2 cellular contexts compared by ENCODE assay signal in the genomic region with DNA sequence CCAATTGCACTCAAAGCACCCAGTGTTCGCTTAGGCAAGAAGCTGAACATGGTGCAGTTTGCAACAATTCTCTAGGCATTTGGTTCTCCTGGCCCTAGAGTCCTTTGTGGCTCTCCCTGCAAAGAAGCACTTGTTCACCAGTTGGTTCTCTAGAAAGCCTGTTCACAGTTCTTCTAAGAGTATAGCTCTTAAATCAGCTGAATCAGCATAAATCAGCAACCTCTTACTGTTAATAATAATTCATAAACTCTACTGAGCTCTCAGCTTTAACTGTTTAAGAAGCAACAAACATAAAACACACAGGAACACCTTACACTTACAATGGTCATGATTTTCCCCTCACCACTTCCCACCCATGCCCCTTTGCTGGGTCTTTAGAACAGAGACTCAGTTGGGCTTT.
A peak's percentile ranks its signal among the peaks of the same experiment; 100 is the strongest.
TF ChIP-seq lines count a peak whose summit lies in the region.

No MANE protein-coding gene starts in this region.

TF ChIP-seq in HCT116, 20 proteins besides CTCF, POLR2A, EP300 and RAD21:
- TF ChIP-seq ZFX (IDR thresholded peaks at IDR 0.05) (no peak), CBX3 (IDR thresholded peaks at IDR 0.05; ENCODE audit: low read depth) (no peak), JUND (IDR thresholded peaks at IDR 0.05) (no peak), ZNF274 (IDR thresholded peaks at IDR 0.05; ENCODE audit: low read depth, low read length) (no peak), EZH2 (IDR thresholded peaks at IDR 0.05) (no peak), EGR1 (IDR thresholded peaks at IDR 0.05; ENCODE audit: low read depth) (no peak), SRF (IDR thresholded peaks at IDR 0.05; ENCODE audit: low read depth) (no peak), YY1 (IDR thresholded peaks at IDR 0.05; ENCODE audit: extremely low read depth, insufficient replicate concordance, low read depth, low read length) (no peak), POLR2AphosphoS5 (IDR thresholded peaks at IDR 0.05; ENCODE audit: low read depth, low read length) (no peak), SIN3A (IDR thresholded peaks at IDR 0.05; ENCODE audit: low read depth) (no peak), FOSL1 (IDR thresholded peaks at IDR 0.05; ENCODE audit: low read depth) (no peak), SP1 (IDR thresholded peaks at IDR 0.05; ENCODE audit: low read depth) (no peak), CEBPB (IDR thresholded peaks at IDR 0.05; ENCODE audit: low read depth) (no peak), ELF1 (IDR thresholded peaks at IDR 0.05; ENCODE audit: borderline replicate concordance, low read depth) (no peak), EZH2phosphoT487 (IDR thresholded peaks at IDR 0.05; ENCODE audit: borderline replicate concordance) (no peak)
- TF ChIP-seq, protein P1, sequence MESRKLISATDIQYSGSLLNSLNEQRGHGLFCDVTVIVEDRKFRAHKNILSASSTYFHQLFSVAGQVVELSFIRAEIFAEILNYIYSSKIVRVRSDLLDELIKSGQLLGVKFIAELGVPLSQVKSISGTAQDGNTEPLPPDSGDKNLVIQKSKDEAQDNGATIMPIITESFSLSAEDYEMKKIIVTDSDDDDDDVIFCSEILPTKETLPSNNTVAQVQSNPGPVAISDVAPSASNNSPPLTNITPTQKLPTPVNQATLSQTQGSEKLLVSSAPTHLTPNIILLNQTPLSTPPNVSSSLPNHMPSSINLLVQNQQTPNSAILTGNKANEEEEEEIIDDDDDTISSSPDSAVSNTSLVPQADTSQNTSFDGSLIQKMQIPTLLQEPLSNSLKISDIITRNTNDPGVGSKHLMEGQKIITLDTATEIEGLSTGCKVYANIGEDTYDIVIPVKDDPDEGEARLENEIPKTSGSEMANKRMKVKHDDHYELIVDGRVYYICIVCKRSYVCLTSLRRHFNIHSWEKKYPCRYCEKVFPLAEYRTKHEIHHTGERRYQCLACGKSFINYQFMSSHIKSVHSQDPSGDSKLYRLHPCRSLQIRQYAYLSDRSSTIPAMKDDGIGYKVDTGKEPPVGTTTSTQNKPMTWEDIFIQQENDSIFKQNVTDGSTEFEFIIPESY (IDR thresholded peaks at IDR 0.05; ENCODE audit: extremely low read depth, insufficient replicate concordance, low read length) = no peak
- TF ChIP-seq, protein P2, sequence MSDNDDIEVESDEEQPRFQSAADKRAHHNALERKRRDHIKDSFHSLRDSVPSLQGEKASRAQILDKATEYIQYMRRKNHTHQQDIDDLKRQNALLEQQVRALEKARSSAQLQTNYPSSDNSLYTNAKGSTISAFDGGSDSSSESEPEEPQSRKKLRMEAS (IDR thresholded peaks at IDR 0.05) = no peak
- TF ChIP-seq, protein P3, sequence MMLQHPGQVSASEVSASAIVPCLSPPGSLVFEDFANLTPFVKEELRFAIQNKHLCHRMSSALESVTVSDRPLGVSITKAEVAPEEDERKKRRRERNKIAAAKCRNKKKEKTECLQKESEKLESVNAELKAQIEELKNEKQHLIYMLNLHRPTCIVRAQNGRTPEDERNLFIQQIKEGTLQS (IDR thresholded peaks at IDR 0.05) = no peak
- TF ChIP-seq, protein P4, sequence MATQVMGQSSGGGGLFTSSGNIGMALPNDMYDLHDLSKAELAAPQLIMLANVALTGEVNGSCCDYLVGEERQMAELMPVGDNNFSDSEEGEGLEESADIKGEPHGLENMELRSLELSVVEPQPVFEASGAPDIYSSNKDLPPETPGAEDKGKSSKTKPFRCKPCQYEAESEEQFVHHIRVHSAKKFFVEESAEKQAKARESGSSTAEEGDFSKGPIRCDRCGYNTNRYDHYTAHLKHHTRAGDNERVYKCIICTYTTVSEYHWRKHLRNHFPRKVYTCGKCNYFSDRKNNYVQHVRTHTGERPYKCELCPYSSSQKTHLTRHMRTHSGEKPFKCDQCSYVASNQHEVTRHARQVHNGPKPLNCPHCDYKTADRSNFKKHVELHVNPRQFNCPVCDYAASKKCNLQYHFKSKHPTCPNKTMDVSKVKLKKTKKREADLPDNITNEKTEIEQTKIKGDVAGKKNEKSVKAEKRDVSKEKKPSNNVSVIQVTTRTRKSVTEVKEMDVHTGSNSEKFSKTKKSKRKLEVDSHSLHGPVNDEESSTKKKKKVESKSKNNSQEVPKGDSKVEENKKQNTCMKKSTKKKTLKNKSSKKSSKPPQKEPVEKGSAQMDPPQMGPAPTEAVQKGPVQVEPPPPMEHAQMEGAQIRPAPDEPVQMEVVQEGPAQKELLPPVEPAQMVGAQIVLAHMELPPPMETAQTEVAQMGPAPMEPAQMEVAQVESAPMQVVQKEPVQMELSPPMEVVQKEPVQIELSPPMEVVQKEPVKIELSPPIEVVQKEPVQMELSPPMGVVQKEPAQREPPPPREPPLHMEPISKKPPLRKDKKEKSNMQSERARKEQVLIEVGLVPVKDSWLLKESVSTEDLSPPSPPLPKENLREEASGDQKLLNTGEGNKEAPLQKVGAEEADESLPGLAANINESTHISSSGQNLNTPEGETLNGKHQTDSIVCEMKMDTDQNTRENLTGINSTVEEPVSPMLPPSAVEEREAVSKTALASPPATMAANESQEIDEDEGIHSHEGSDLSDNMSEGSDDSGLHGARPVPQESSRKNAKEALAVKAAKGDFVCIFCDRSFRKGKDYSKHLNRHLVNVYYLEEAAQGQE (IDR thresholded peaks at IDR 0.05; ENCODE audit: low read depth) = no peak

TF ChIP-seq in H1, 55 proteins besides CTCF, POLR2A, EP300 and RAD21:
- TF ChIP-seq SIX5 (IDR thresholded peaks at IDR 0.05; ENCODE audit: low read depth, low read length) (no peak), MAFK (IDR thresholded peaks at IDR 0.05; ENCODE audit: low read depth, low read length) (peak; percentile 91)
